8 cellular contexts compared by ENCODE assay signal in genomic region chr18:23992119-23992940, GRCh38. TPM values are rescaled to one million over a fixed set of nuclear protein-coding genes. Genes with fewer than 3 reads are reported as not detected.
DNase-seq lines count a peak whose midpoint lies in the region; ATAC-seq, FAIRE-seq and TF ChIP-seq lines count a peak whose summit lies in the region.

No MANE protein-coding gene starts in this region.

- H3K9ac ChIP-seq in H9 (ENCODE audit: extremely low read depth, insufficient read length, low read length) (no peak overlapping the region), mesenchymal stem cell (ENCODE audit: low read length) (no peak overlapping the region)

- DNase-seq in SK-MEL-5 (ENCODE audit: low read depth, low spot score) (peak; percentile 66), cerebellum (ENCODE audit: low spot score) (peak; percentile 83), retina (peak; percentile 75), NCI-H82 (lab: John Stamatoyannopoulos, UW) (no peak), H9 (no peak), mesenchymal stem cell (no peak), urothelium cell line (ENCODE audit: low spot score) (no peak)

- H3K36me3 Mint-ChIP-seq in H9 (ENCODE audit: insufficient read depth in 1 of 3, low read depth in 3 of 3), result no peaks in the 10 kb centered on the region

- H3K23me2 ChIP-seq in H9 (ENCODE audit: insufficient read length, low read depth, low read length, poor library complexity, severe bottlenecking), result no peaks in the 10 kb centered on the region

- no peak overlapping the region for H2BK20ac ChIP-seq in H9 (ENCODE audit: low read depth, low read length, poor library complexity, severe bottlenecking)

- H3K9me3 Mint-ChIP-seq in H9, result no peaks in the 10 kb centered on the region

- no peak overlapping the region for H3K27ac ChIP-seq in H9 (ENCODE audit: insufficient read length, low read depth, low read length)
- H3K27ac ChIP-seq in mesenchymal stem cell (ENCODE audit: low read length, poor library complexity, severe bottlenecking), result no peak overlapping the region

- H3K18ac ChIP-seq in H9 (ENCODE audit: insufficient read length, low read depth, low read length) (no peak overlapping the region), mesenchymal stem cell (ENCODE audit: low read depth in 1 of 2, low read length in 2 of 2) (peak overlapping the region in 1 of 2 experiments; percentile 15)

- H3K4me1 ChIP-seq in H9 (ENCODE audit: insufficient read depth, low read length) (no peaks in the 10 kb centered on the region; the same call in 1 of the 2 replicates), mesenchymal stem cell (ENCODE audit: control insufficient read depth, insufficient read depth, low read depth, low read length) (peaks cover 3% of the 10 kb centered on the region)

- H3K9me3 ChIP-seq in H9 (ENCODE audit: control insufficient read depth, low read depth, low read length), result no peaks in the 10 kb centered on the region
- no peaks in the 10 kb centered on the region for H3K9me3 ChIP-seq in mesenchymal stem cell (ENCODE audit: control insufficient read depth, low read length)

- no peak overlapping the region for H3K14ac ChIP-seq in H9 (ENCODE audit: insufficient read depth, low read length)
- H3K14ac ChIP-seq in mesenchymal stem cell (ENCODE audit: low read length in 2 of 2), result no peak overlapping the region

- H3K27me3 ChIP-seq in H9 (ENCODE audit: insufficient read depth, low read length), result no peaks in the 10 kb centered on the region
- no peaks in the 10 kb centered on the region for H3K27me3 ChIP-seq in mesenchymal stem cell (ENCODE audit: control insufficient read depth in 1 of 2, insufficient read depth in 1 of 2, low read length in 2 of 2)

- WGBS in H9 (ENCODE audit: extremely low coverage, insufficient read length, low lambda C conversion rate), result no CpG with 5 or more reads among the region's 7 CpGs
- WGBS in mesenchymal stem cell, result 94% methylated on average over 3 of the region's 7 CpGs

- no peaks in the 10 kb centered on the region for H3K36me3 ChIP-seq in mesenchymal stem cell (ENCODE audit: control insufficient read depth in 1 of 2, insufficient read depth in 2 of 2, low read depth in 1 of 2, low read length in 2 of 2)

- no peak overlapping the region for H3T11ph ChIP-seq in H9 (ENCODE audit: low read length)

- H3K23ac ChIP-seq in H9 (ENCODE audit: insufficient read length, low read depth, low read length), result no peak overlapping the region
- no peak overlapping the region for H3K23ac ChIP-seq in mesenchymal stem cell (ENCODE audit: low read length in 2 of 2)

- no peak for TF ChIP-seq CTCF in H9 (conservative IDR thresholded peaks at IDR 0.05)

- H3K79me1 ChIP-seq in H9 (ENCODE audit: insufficient read depth, low read depth, low read length, poor library complexity, severe bottlenecking) (no peaks in the 10 kb centered on the region), mesenchymal stem cell (replicated peaks; ENCODE audit: low read length, poor library complexity, severe bottlenecking) (no peaks in the 10 kb centered on the region)

- H2BK120ac ChIP-seq in H9 (ENCODE audit: low read depth, low read length, poor library complexity, severe bottlenecking) (no peak overlapping the region), mesenchymal stem cell (ENCODE audit: low read depth, low read length) (no peak overlapping the region)

- H4K91ac ChIP-seq in H9 (ENCODE audit: insufficient read length, low read depth, low read length) (no peak overlapping the region), mesenchymal stem cell (ENCODE audit: low read length) (no peak overlapping the region)

- no peak overlapping the region for H3K4me2 ChIP-seq in H9 (ENCODE audit: insufficient read depth, insufficient read length, low read length)
- H3K4me2 ChIP-seq in mesenchymal stem cell (ENCODE audit: low read length, poor library complexity, severe bottlenecking), result no peak overlapping the region

- H4K5ac ChIP-seq in H9 (ENCODE audit: insufficient read length, low read depth, low read length), result no peak overlapping the region

- H2AFZ ChIP-seq in H9 (ENCODE audit: low read length), result no peak overlapping the region
- H2AFZ ChIP-seq in mesenchymal stem cell (ENCODE audit: low read depth, low read length), result no peak overlapping the region

- H4K20me1 ChIP-seq in H9 (ENCODE audit: control insufficient read depth, insufficient read depth, insufficient read length), result no peaks in the 10 kb centered on the region

- H2AK5ac ChIP-seq in H9 (ENCODE audit: insufficient read length, low read length) (no peak overlapping the region), mesenchymal stem cell (ENCODE audit: low read length, severe bottlenecking) (no peak overlapping the region)

- peaks cover 4 to 6% of the 10 kb centered on the region in 2 experiments; a peak in 2 of 4 replicates for H3K4me1 Mint-ChIP-seq in H9

- no peak overlapping the region for H3K4me3 Mint-ChIP-seq in H9

- H3K27ac Mint-ChIP-seq in H9, result no peak overlapping the region

- H2BK12ac ChIP-seq in H9 (ENCODE audit: insufficient read length, low read depth, low read length) (no peak overlapping the region), mesenchymal stem cell (ENCODE audit: low read length in 2 of 2) (no peak overlapping the region)

- no peak for FAIRE-seq in urothelium cell line (lab: Jason Lieb, UNC)

- no peak overlapping the region for H4K8ac ChIP-seq in H9 (replicated peaks; ENCODE audit: insufficient read length, low read depth, low read length)
- H4K8ac ChIP-seq in mesenchymal stem cell (ENCODE audit: low read length), result no peak overlapping the region

- H3K4ac ChIP-seq in H9 (ENCODE audit: low read depth, low read length) (no peak overlapping the region), mesenchymal stem cell (ENCODE audit: low read depth in 1 of 2, low read length in 2 of 2) (no peak overlapping the region)

- H3K79me2 ChIP-seq in H9 (ENCODE audit: insufficient read depth, low read length), result no peaks in the 10 kb centered on the region

- H3K56ac ChIP-seq in H9 (ENCODE audit: insufficient read length, low read depth, low read length), result no peak overlapping the region

- in situ Hi-C loops in SK-MEL-5 (cut with HindIII; ENCODE audit: low pct_unique_long_range_greater_than_20kb, low sequenced_read_pairs), result no loop called here

- no peaks in the 10 kb centered on the region for H3K27me3 Mint-ChIP-seq in H9 (ENCODE audit: low read depth)

- H2BK5ac ChIP-seq in H9 (ENCODE audit: insufficient read length, low read length) (no peak overlapping the region), mesenchymal stem cell (ENCODE audit: low read depth, low read length, poor library complexity, severe bottlenecking) (no peak overlapping the region)

- ATAC-seq in GM19452 (IDR thresholded peaks at IDR 0.05; ENCODE audit: unreplicated experiment), result peak; percentile 48

- no peak overlapping the region for H3K4me3 ChIP-seq in mesenchymal stem cell (ENCODE audit: insufficient read depth in 1 of 2, low read depth in 1 of 2, low read length in 2 of 2)

- no peak overlapping the region for H2BK15ac ChIP-seq in H9 (ENCODE audit: low read depth, low read length)
- no peak overlapping the region for H2BK15ac ChIP-seq in mesenchymal stem cell (ENCODE audit: low read depth, poor library complexity, severe bottlenecking)

RNA-seq across cellular contexts. Expression of gene TTC39C, which starts 22.2 kb away (rescaled TPM):
- 23.8 and 26.1 TPM in 2 replicates for total RNA-seq in SK-MEL-5 (2014; rRNA removed; shearing (Covaris generic))
- polyA plus RNA-seq in SK-MEL-5 (2015; cell fraction: cytosol; rRNA removed), result 16.6 and 17.8 TPM in 2 replicates
- polyA plus RNA-seq in SK-MEL-5 (2015; cell fraction: nucleus; rRNA removed), result 27.3 and 28.8 TPM in 2 replicates
- 37.7 TPM for total RNA-seq in cerebellum
- total RNA-seq in H9 (2021), result 16.4 and 18.0 TPM in 2 replicates
- polyA plus RNA-seq in mesenchymal stem cell (2013, experiment 1 of 2), result 2.9 TPM
- 3.6 TPM for polyA plus RNA-seq in mesenchymal stem cell (2013, experiment 2 of 2)

Comparison
In these comparisons a context has a peak if more than half of its experiments do, and no peak if none do; other contexts are left out.
1. DNase-seq: peak in SK-MEL-5 (single experiment), cerebellum (single experiment) and retina (single experiment); none in NCI-H82 (single experiment), H9 (single experiment), mesenchymal stem cell (single experiment) and urothelium cell line (single experiment).